In the genomic region with DNA sequence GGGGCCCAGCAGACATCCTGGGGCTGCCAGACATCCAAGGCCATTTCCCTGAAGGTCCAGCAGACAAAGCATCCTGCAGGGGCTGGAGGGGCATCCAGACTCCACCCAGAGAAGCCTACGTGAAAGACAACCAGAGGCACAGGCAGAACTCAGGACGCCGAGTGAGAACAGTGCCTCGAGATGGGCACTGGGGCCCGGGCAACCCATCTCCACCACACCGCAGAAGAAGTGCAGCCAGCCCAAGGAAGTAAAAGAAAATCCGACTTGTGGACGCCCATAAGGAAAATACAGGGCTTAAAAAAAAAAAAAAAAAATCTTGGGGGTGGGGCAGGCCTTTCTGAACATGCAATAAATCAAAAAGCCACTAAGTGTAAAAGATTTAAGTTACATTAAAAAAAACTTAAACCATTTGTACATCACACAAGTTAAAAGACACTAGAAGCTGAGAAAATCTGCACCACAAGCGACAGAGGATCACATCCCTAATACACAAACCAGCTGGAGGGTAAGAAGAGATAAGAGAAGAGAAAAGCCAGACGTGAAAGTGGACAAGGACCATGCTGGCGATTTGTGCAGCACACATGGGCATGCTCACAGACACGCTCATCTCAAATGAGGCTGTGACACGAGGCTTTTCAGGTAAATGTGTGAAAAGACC, we compare ENCODE assay signal across 16 cellular contexts. TPM values are rescaled to one million over a fixed set of nuclear protein-coding genes. Genes with fewer than 3 reads are reported as not detected.
DNase-seq lines count a peak whose midpoint lies in the region; ATAC-seq and TF ChIP-seq lines count a peak whose summit lies in the region.
"Had no signal": no experiment of that assay in that cellular context is flagged by ENCODE, and none has a peak within 500 bp of the region (broad histone marks: within the 10 kb centered on the region; RNA-seq: fewer than 3 reads in every experiment).

No MANE protein-coding gene starts in this region.

- H2BK15ac ChIP-seq in mesenchymal stem cell (ENCODE audit: low read depth, poor library complexity, severe bottlenecking), result no peak overlapping the region

- ATAC-seq in SK-N-SH treated with all-trans-retinoic acid at 6 μM for 48 hours, result no peak
- ATAC-seq in naive thymus-derived CD4-positive, alpha-beta T cell, result no peak
- ATAC-seq: CD8-positive, alpha-beta T cell; PC-3 had no signal

- peaks cover 6 to 17% of the 10 kb centered on the region in 2 experiments for H3K36me3 ChIP-seq in mesenchymal stem cell (ENCODE audit: control insufficient read depth in 1 of 2, insufficient read depth in 2 of 2, low read depth in 1 of 2, low read length in 2 of 2)
- H3K36me3 ChIP-seq in naive thymus-derived CD4-positive, alpha-beta T cell (ENCODE audit: control insufficient read depth in 2 of 3, insufficient read depth in 3 of 3, low read length in 3 of 3), result peaks cover 0 to 4% (median 0%) of the 10 kb centered on the region in 3 experiments
- H3K36me3 ChIP-seq: SJCRH30 had no signal

- no peaks in the 10 kb centered on the region for H3K79me1 ChIP-seq in mesenchymal stem cell (replicated peaks; ENCODE audit: low read length, poor library complexity, severe bottlenecking)

- no peak overlapping the region for H3K27ac ChIP-seq in mesenchymal stem cell (ENCODE audit: low read length, poor library complexity, severe bottlenecking)
- H3K27ac ChIP-seq in naive thymus-derived CD4-positive, alpha-beta T cell (ENCODE audit: low read depth, low read length), result no peak overlapping the region
- H3K27ac ChIP-seq: SJCRH30 had no signal

- peak overlapping the region in 2 of 9 donors; percentile 0 to 29 for H3K27ac Mint-ChIP-seq in naive thymus-derived CD4-positive, alpha-beta T cell
- H3K27ac Mint-ChIP-seq: CD8-positive, alpha-beta T cell; IgD-negative memory B cell had no signal

- no peaks in the 10 kb centered on the region for H3K27me3 Mint-ChIP-seq in naive thymus-derived CD4-positive, alpha-beta T cell
- H3K27me3 Mint-ChIP-seq: IgD-negative memory B cell had no signal

- no peak overlapping the region for H2AFZ ChIP-seq in mesenchymal stem cell (ENCODE audit: low read depth, low read length)

- no peak overlapping the region for H3K4me2 ChIP-seq in mesenchymal stem cell (ENCODE audit: low read length, poor library complexity, severe bottlenecking)

- peak overlapping the region; percentile 3 for H2AK5ac ChIP-seq in mesenchymal stem cell (ENCODE audit: low read length, severe bottlenecking)

- H3K4me3 Mint-ChIP-seq in naive thymus-derived CD4-positive, alpha-beta T cell, result no peak overlapping the region
- H3K4me3 Mint-ChIP-seq: CD8-positive, alpha-beta T cell; IgD-negative memory B cell had no signal

- intact Hi-C loops in naive thymus-derived CD4-positive, alpha-beta T cell (cut with micrococcal nuclease), result no loop called here

- CTCF ChIA-PET in HEK293T (lab: Yijun Ruan, JAX), result interaction anchor here (0.5 to 3.3 kb wide), 5 partner anchors 16 to 176 kb away, joined by 3 to 16 read pairs (median 5); no protein-coding TSS in a partner anchor
- CTCF ChIA-PET in naive thymus-derived CD4-positive, alpha-beta T cell (lab: Charles Lee), result no interaction called here

- peaks cover 1 to 23% (median 7%) of the 10 kb centered on the region in 5 donors for H3K36me3 Mint-ChIP-seq in naive thymus-derived CD4-positive, alpha-beta T cell

- H3K4me1 Mint-ChIP-seq in naive thymus-derived CD4-positive, alpha-beta T cell, result peaks cover 2 to 17% (median 13%) of the 10 kb centered on the region in 7 donors

- DNase-seq in HEK293T (ENCODE audit: extremely low spot score) (no peak), mesenchymal stem cell (no peak), GM19238 (ENCODE audit: insufficient read length, low spot score) (no peak), AML-193 (lab: John Stamatoyannopoulos, UW) (no peak)
- no peak for DNase-seq in naive thymus-derived CD4-positive, alpha-beta T cell
- DNase-seq in activated CD8-positive, alpha-beta memory T cell treated with anti-CD3 and anti-CD28 coated beads for 24 hours, result no peak
- DNase-seq: CD8-positive, alpha-beta T cell; DMS79; HCEC 1CT; NCI-H1417; NCI-H187 treated with DMSO at 0.1 percent for 48 hours; NCI-H526 treated with DMSO at 0.1 percent for 48 hours; PC-3; SJCRH30 had no signal

- no peaks in the 10 kb centered on the region for H3K9me3 ChIP-seq in mesenchymal stem cell (ENCODE audit: control insufficient read depth, low read length)
- H3K9me3 ChIP-seq in naive thymus-derived CD4-positive, alpha-beta T cell (ENCODE audit: control insufficient read depth in 2 of 3, low read length in 3 of 3), result no peaks in the 10 kb centered on the region
- H3K9me3 ChIP-seq: SJCRH30 had no signal

- no peaks in the 10 kb centered on the region for H3K9me3 Mint-ChIP-seq in naive thymus-derived CD4-positive, alpha-beta T cell
- H3K9me3 Mint-ChIP-seq: CD8-positive, alpha-beta T cell; IgD-negative memory B cell had no signal

- H3K27me3 ChIP-seq in mesenchymal stem cell (ENCODE audit: control insufficient read depth in 1 of 2, insufficient read depth in 1 of 2, low read length in 2 of 2), result no peaks in the 10 kb centered on the region
- no peaks in the 10 kb centered on the region for H3K27me3 ChIP-seq in naive thymus-derived CD4-positive, alpha-beta T cell (ENCODE audit: control insufficient read depth in 2 of 2, insufficient read depth in 2 of 2, low read length in 2 of 2)
- H3K27me3 ChIP-seq: SJCRH30 had no signal

- no peak overlapping the region for H2BK5ac ChIP-seq in mesenchymal stem cell (ENCODE audit: low read depth, low read length, poor library complexity, severe bottlenecking)

- H2BK12ac ChIP-seq in mesenchymal stem cell (ENCODE audit: low read length in 2 of 2), result peak overlapping the region in 1 of 2 experiments; percentile 50

- no peak overlapping the region for H3K9ac ChIP-seq in mesenchymal stem cell (ENCODE audit: low read length)

- H3K23ac ChIP-seq in mesenchymal stem cell (ENCODE audit: low read length in 2 of 2), result peak overlapping the region in 1 of 2 experiments; percentile 70

- H4K91ac ChIP-seq in mesenchymal stem cell (ENCODE audit: low read length), result no peak overlapping the region

- peak overlapping the region; percentile 20 to 76 for H3K4ac ChIP-seq in mesenchymal stem cell (ENCODE audit: low read depth in 1 of 2, low read length in 2 of 2)

- peak overlapping the region in 1 of 2 experiments; percentile 68 for H3K14ac ChIP-seq in mesenchymal stem cell (ENCODE audit: low read length in 2 of 2)

- WGBS in mesenchymal stem cell, result 55% methylated on average over 13 of the region's 13 CpGs

- no peak overlapping the region for H3K4me3 ChIP-seq in mesenchymal stem cell (ENCODE audit: insufficient read depth in 1 of 2, low read depth in 1 of 2, low read length in 2 of 2)
- no peak overlapping the region for H3K4me3 ChIP-seq in naive thymus-derived CD4-positive, alpha-beta T cell (ENCODE audit: low read length)
- H3K4me3 ChIP-seq: SJCRH30 had no signal

- peaks cover 40% of the 10 kb centered on the region for H3K4me1 ChIP-seq in mesenchymal stem cell (ENCODE audit: control insufficient read depth, insufficient read depth, low read depth, low read length)
- peaks cover 0 to 8% of the 10 kb centered on the region in 2 donors for H3K4me1 ChIP-seq in naive thymus-derived CD4-positive, alpha-beta T cell (ENCODE audit: control insufficient read depth in 2 of 2, insufficient read depth in 2 of 2, low read length in 2 of 2)

- no peak overlapping the region for H2BK120ac ChIP-seq in mesenchymal stem cell (ENCODE audit: low read depth, low read length)

- peak overlapping the region; percentile 47 for H4K8ac ChIP-seq in mesenchymal stem cell (ENCODE audit: low read length)

- H3K18ac ChIP-seq in mesenchymal stem cell (ENCODE audit: low read depth in 1 of 2, low read length in 2 of 2), result peak overlapping the region; percentile 6 to 85

- POLR2A ChIA-PET in HEK293T (lab: Yijun Ruan, JAX), result no interaction called here
- POLR2A ChIA-PET in naive thymus-derived CD4-positive, alpha-beta T cell (lab: Charles Lee), result interaction anchor here (0.6 to 1.5 kb wide), 3 partner anchors 14 to 795 kb away, joined by 3 to 4 read pairs (median 3); no protein-coding TSS in a partner anchor

TF ChIP-seq in HEK293T, 16 proteins besides CTCF, POLR2A, EP300 and RAD21 (continues in another document):
- TF ChIP-seq, protein P1, sequence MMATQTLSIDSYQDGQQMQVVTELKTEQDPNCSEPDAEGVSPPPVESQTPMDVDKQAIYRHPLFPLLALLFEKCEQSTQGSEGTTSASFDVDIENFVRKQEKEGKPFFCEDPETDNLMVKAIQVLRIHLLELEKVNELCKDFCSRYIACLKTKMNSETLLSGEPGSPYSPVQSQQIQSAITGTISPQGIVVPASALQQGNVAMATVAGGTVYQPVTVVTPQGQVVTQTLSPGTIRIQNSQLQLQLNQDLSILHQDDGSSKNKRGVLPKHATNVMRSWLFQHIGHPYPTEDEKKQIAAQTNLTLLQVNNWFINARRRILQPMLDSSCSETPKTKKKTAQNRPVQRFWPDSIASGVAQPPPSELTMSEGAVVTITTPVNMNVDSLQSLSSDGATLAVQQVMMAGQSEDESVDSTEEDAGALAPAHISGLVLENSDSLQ (IDR thresholded peaks at IDR 0.05), result peak; percentile 65

TF ChIP-seq in SK-N-SH treated with all-trans-retinoic acid at 6 μM for 48 hours, 23 proteins besides CTCF, POLR2A, EP300 and RAD21 (continues in another document):
- TF ChIP-seq PPARA (CRISPR knock-in tag; IDR thresholded peaks at IDR 0.05; ENCODE audit: borderline replicate concordance) (peak; percentile 48; the same call in 1 of the 2 replicates), ARNTL (CRISPR knock-in tag; IDR thresholded peaks at IDR 0.05; ENCODE audit: borderline replicate concordance, low read depth) (no peak), TOX (CRISPR knock-in tag; IDR thresholded peaks at IDR 0.05; ENCODE audit: borderline replicate concordance) (no peak), ZFP3 (CRISPR knock-in tag; IDR thresholded peaks at IDR 0.05) (no peak), ZC3H10 (CRISPR knock-in tag; IDR thresholded peaks at IDR 0.05) (no peak)

RNA-seq across cellular contexts. Expression of a gene that starts 35.8 kb away (rescaled TPM):
- polyA plus RNA-seq in mesenchymal stem cell (2013, experiment 1 of 2), result 51.6 TPM
- 55.0 TPM for polyA plus RNA-seq in mesenchymal stem cell (2013, experiment 2 of 2)
- total RNA-seq in naive thymus-derived CD4-positive, alpha-beta T cell, result 10 to 100 TPM; 30.0 to 80.7 (median 36.7) TPM
- 100 to 1,000 TPM in 1 of 2 donors, 10 to 100 TPM in 1; 85.0 to 105 TPM for polyA plus RNA-seq in naive thymus-derived CD4-positive, alpha-beta T cell

RNA-seq across cellular contexts. Expression of a gene that starts 35.9 kb away (rescaled TPM):
- polyA plus RNA-seq in mesenchymal stem cell (2013, experiment 1 of 2), result 5.8 TPM
- polyA plus RNA-seq in mesenchymal stem cell (2013, experiment 2 of 2), result 6.0 TPM
- 10 to 100 TPM; 24.7 to 39.0 (median 36.7) TPM for total RNA-seq in naive thymus-derived CD4-positive, alpha-beta T cell
- polyA plus RNA-seq in naive thymus-derived CD4-positive, alpha-beta T cell, result 10 to 100 TPM; 14.0 to 15.2 TPM

RNA-seq across cellular contexts. Expression of a gene that starts 51.1 kb away (rescaled TPM):
- polyA plus RNA-seq in mesenchymal stem cell (2013, experiment 1 of 2), result 3.9 TPM
- 3.9 TPM for polyA plus RNA-seq in mesenchymal stem cell (2013, experiment 2 of 2)
- total RNA-seq in naive thymus-derived CD4-positive, alpha-beta T cell, result 10 to 100 TPM in 2 of 5 experiments, 1 to 10 TPM in 3; 4.2 to 14.1 (median 9.5) TPM
- 10 to 100 TPM; 12.1 to 20.8 TPM for polyA plus RNA-seq in naive thymus-derived CD4-positive, alpha-beta T cell

RNA-seq across cellular contexts. Expression of a gene that starts 51.1 kb away (rescaled TPM):
- polyA plus RNA-seq in mesenchymal stem cell (2013, experiment 1 of 2), result 6.4 TPM
- polyA plus RNA-seq in mesenchymal stem cell (2013, experiment 2 of 2), result 7.2 TPM
- total RNA-seq in naive thymus-derived CD4-positive, alpha-beta T cell, result 10 to 100 TPM; 18.2 to 36.8 (median 24.9) TPM
- polyA plus RNA-seq in naive thymus-derived CD4-positive, alpha-beta T cell, result 10 to 100 TPM; 14.9 to 15.1 TPM
